In the genomic region with DNA sequence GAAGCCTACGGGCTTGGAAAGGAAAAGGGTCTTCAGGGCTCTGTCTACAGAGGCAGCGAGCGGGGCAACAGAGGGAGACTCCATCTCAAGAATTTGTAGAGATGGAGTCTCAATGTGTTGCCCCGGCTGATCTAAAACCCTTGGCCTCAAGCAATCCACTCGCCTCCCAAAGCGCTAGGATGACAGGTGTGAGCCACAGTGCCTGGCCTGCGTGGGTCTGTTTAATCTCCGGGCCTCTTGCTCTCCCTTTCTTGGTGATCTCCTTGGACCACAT, we compare ENCODE assay signal across 8 cellular contexts. TPM values are rescaled to one million over a fixed set of nuclear protein-coding genes. Genes with fewer than 3 reads are reported as not detected.
DNase-seq lines count a peak whose midpoint lies in the region; ATAC-seq and TF ChIP-seq lines count a peak whose summit lies in the region.

No MANE protein-coding gene starts in this region.

- no peak for TF ChIP-seq CTCF in coronary artery (IDR thresholded peaks at IDR 0.05)
- no peak for TF ChIP-seq CTCF in neural progenitor cell (IDR thresholded peaks at IDR 0.05)
- no peak for TF ChIP-seq CTCF in smooth muscle cell (IDR thresholded peaks at IDR 0.05; ENCODE audit: borderline replicate concordance, insufficient read depth, poor library complexity, severe bottlenecking)

- H4K20me1 ChIP-seq in neural progenitor cell (ENCODE audit: low read depth) (peaks cover 67% of the 10 kb centered on the region), smooth muscle cell (ENCODE audit: low read depth) (peaks cover 99% of the 10 kb centered on the region)

- H3K79me2 ChIP-seq in neural progenitor cell (ENCODE audit: low read depth) (peaks cover 33% of the 10 kb centered on the region), smooth muscle cell (ENCODE audit: low read depth) (peaks cover 35% of the 10 kb centered on the region)

- H3K36me3 ChIP-seq in neural progenitor cell (no peaks in the 10 kb centered on the region), smooth muscle cell (ENCODE audit: low read depth) (no peaks in the 10 kb centered on the region)

- ATAC-seq in HG02798 (IDR thresholded peaks at IDR 0.05; ENCODE audit: poor library complexity, unreplicated experiment), result no peak

- H3K4me2 ChIP-seq in neural progenitor cell (no peak overlapping the region), smooth muscle cell (no peak overlapping the region)

- no peak overlapping the region for H3K4me3 ChIP-seq in coronary artery
- H3K4me3 ChIP-seq in neural progenitor cell, result no peak overlapping the region
- H3K4me3 ChIP-seq in smooth muscle cell, result no peak overlapping the region

- peaks cover 26% of the 10 kb centered on the region for H3K36me3 Mint-ChIP-seq in neural progenitor cell

- H3K4me1 ChIP-seq in neural progenitor cell (peaks cover 11% of the 10 kb centered on the region), smooth muscle cell (ENCODE audit: low read depth) (peaks cover 6% of the 10 kb centered on the region)

- H3K27ac Mint-ChIP-seq in neural progenitor cell, result no peak overlapping the region

- peaks cover 35% of the 10 kb centered on the region for H3F3A ChIP-seq in neural progenitor cell (ENCODE audit: low read depth)
- H3F3A ChIP-seq in smooth muscle cell (ENCODE audit: low read depth), result peaks cover 66% of the 10 kb centered on the region

- DNase-seq in COLO668 (lab: John Stamatoyannopoulos, UW; ENCODE audit: unreplicated experiment), result peak; percentile 23
- DNase-seq in NAMALWA (ENCODE audit: low spot score), result peak; percentile 60
- no peak for DNase-seq in coronary artery (ENCODE audit: low spot score)
- no peak for DNase-seq in neural progenitor cell (ENCODE audit: low spot score)
- DNase-seq in glomerular visceral epithelial cell (ENCODE audit: extremely low spot score), result no peak
- DNase-seq in smooth muscle cell (lab: John Stamatoyannopoulos, UW; ENCODE audit: unreplicated experiment), result no peak
- no peak for DNase-seq in NCI-H345 (lab: John Stamatoyannopoulos, UW)

- no peak overlapping the region for H2AFZ ChIP-seq in neural progenitor cell (replicated peaks)
- H2AFZ ChIP-seq in smooth muscle cell (ENCODE audit: low read depth), result no peak overlapping the region

- H3K27me3 Mint-ChIP-seq in neural progenitor cell (ENCODE audit: insufficient read depth, low read depth), result peaks cover 4% of the 10 kb centered on the region

- no peaks in the 10 kb centered on the region for H3K9me3 Mint-ChIP-seq in neural progenitor cell

- H3K9ac ChIP-seq in neural progenitor cell (no peak overlapping the region), smooth muscle cell (ENCODE audit: low read depth) (no peak overlapping the region)

- no peak overlapping the region for H3K4me3 Mint-ChIP-seq in neural progenitor cell

- no peaks in the 10 kb centered on the region for H3K9me3 ChIP-seq in neural progenitor cell (ENCODE audit: low read depth)
- H3K9me3 ChIP-seq in smooth muscle cell (replicated peaks; ENCODE audit: low read depth), result no peaks in the 10 kb centered on the region

- no peaks in the 10 kb centered on the region for H3K27me3 ChIP-seq in neural progenitor cell
- no peaks in the 10 kb centered on the region for H3K27me3 ChIP-seq in smooth muscle cell (ENCODE audit: low read depth)

- peaks cover 18% of the 10 kb centered on the region for H3K4me1 Mint-ChIP-seq in neural progenitor cell

- WGBS in smooth muscle cell (ENCODE audit: low lambda C conversion rate), result 84% methylated on average over 8 of the region's 8 CpGs

- H3K27ac ChIP-seq in coronary artery, result peak overlapping the region; percentile 69 to 82
- H3K27ac ChIP-seq in neural progenitor cell, result peak overlapping the region; percentile 53
- no peak overlapping the region for H3K27ac ChIP-seq in smooth muscle cell (ENCODE audit: low read depth)

RNA-seq across cellular contexts. Expression of a gene that starts 8.1 kb away (rescaled TPM):
- total RNA-seq in neural progenitor cell (ENCODE audit: low replicate concordance), result 1,773 and 2,732 TPM in 2 replicates
- total RNA-seq in smooth muscle cell, result 1,047 and 1,149 TPM in 2 replicates
- polyA plus RNA-seq in smooth muscle cell, result 347 and 352 TPM in 2 replicates

RNA-seq across cellular contexts. Expression of a gene that starts 14.1 kb away (rescaled TPM):
- total RNA-seq in neural progenitor cell (ENCODE audit: low replicate concordance), result not detected in 2 replicates
- total RNA-seq in smooth muscle cell, result not detected in 2 replicates
- 0.06 and 0.70 TPM in 2 replicates for polyA plus RNA-seq in smooth muscle cell

RNA-seq across cellular contexts. Expression of a gene that starts 17.6 kb away (rescaled TPM):
- 10.3 and 37.3 TPM in 2 replicates for total RNA-seq in neural progenitor cell (ENCODE audit: low replicate concordance)
- 45.8 and 53.7 TPM in 2 replicates for total RNA-seq in smooth muscle cell
- polyA plus RNA-seq in smooth muscle cell, result 79.5 and 91.7 TPM in 2 replicates

RNA-seq across cellular contexts. Expression of a gene that starts 19.3 kb away (rescaled TPM):
- 20.0 and 91.0 TPM in 2 replicates for total RNA-seq in neural progenitor cell (ENCODE audit: low replicate concordance)
- 76.8 and 110 TPM in 2 replicates for total RNA-seq in smooth muscle cell
- 106 and 195 TPM in 2 replicates for polyA plus RNA-seq in smooth muscle cell

RNA-seq across cellular contexts. Expression of a gene that starts 33.9 kb away (rescaled TPM):
- total RNA-seq in neural progenitor cell (ENCODE audit: low replicate concordance) (not detected in 2 replicates), smooth muscle cell (not detected in 2 replicates)
- not detected in 2 replicates for polyA plus RNA-seq in smooth muscle cell

Comparison
In these comparisons a context has a peak if more than half of its experiments do, and no peak if none do; other contexts are left out.
1. DNase-seq: peak in COLO668 (single experiment) and NAMALWA (single experiment); none in coronary artery (single experiment), neural progenitor cell (single experiment), glomerular visceral epithelial cell (single experiment), smooth muscle cell (single experiment) and NCI-H345 (single experiment).